ENCODE assay signal across 8 cellular contexts in the genomic region with DNA sequence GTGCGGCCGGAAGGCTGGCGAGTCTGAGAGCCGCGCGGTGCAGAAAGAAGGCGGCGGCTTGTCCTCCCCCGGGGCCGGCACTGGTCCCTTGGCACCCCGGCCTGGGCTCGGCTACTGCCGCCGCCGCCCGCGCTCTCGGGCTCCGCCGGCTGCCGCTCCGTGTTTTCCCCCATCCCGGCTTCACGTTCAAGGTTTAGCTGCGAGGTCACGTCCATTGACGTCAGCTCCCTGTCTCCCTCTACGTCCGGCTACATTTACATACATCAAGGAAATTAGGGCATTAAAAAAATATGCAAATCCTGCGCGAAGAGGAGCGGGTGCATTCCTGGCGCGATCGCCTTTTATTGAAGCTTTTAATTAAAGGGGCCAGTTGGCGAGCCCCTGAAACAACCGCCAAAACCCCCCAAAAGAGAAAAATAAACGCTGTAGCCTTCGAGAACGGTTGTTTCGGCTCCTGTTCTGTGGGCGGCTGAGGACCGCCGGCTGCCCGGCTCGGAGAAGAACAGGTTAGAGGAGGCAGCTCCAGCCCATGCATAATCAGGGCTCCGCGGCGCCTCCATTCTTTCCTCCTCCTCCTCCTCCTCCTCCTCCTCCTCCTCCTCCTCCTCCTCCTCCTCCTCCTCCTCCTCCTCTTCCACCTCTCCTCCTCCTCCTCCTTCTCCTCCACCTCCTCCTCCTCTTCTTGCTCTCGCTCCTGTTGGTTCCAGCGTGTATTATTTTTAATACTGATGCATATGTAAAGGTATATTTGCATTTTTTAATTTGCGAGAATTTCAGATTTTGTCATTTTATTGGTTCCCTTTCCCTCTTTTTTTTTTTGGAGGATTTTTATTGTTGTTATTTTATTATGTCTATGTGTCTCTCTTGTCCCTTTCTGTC.
DNase-seq lines count a peak whose midpoint lies in the region; ATAC-seq and TF ChIP-seq lines count a peak whose summit lies in the region.

No MANE protein-coding gene starts in this region.

- peaks cover 90% of the 10 kb centered on the region for H3K27me3 Mint-ChIP-seq in CD4-positive, CD25-positive, alpha-beta regulatory T cell

- no peaks in the 10 kb centered on the region for H3K36me3 ChIP-seq in CD4-positive, CD25-positive, alpha-beta regulatory T cell (ENCODE audit: control insufficient read depth, insufficient read depth, low read length)
- no peaks in the 10 kb centered on the region for H3K36me3 ChIP-seq in brain microvascular endothelial cell (replicated peaks)
- H3K36me3 ChIP-seq in stomach, result no peaks in the 10 kb centered on the region

- POLR2A ChIA-PET in GM10248 (lab: Yijun Ruan, JAX), result interaction anchor here (1.2 kb wide), 1 partner anchor 16 kb away, joined by 3 read pairs; no protein-coding TSS in a partner anchor

- peaks cover 2 to 12% of the 10 kb centered on the region in 2 experiments for H3K9me3 ChIP-seq in CD4-positive, CD25-positive, alpha-beta regulatory T cell (ENCODE audit: control insufficient read depth in 2 of 2, low read length in 2 of 2)
- H3K9me3 ChIP-seq in stomach, result peaks cover 0 to 4% (median 0%) of the 10 kb centered on the region in 4 donors

- H3K36me3 Mint-ChIP-seq in CD4-positive, CD25-positive, alpha-beta regulatory T cell, result no peaks in the 10 kb centered on the region

- no peak for TF ChIP-seq POLR2A in stomach (IDR thresholded peaks at IDR 0.05)

- no peak for TF ChIP-seq EP300 in stomach (IDR thresholded peaks at IDR 0.05)

- peak overlapping the region; percentile 73 to 82 (median 78) for H3K4me3 Mint-ChIP-seq in CD4-positive, CD25-positive, alpha-beta regulatory T cell

- CTCF ChIA-PET in GM10248 (lab: Yijun Ruan, JAX), result interaction anchor here (1.4 to 3.3 kb wide), 3 partner anchors 10 to 895 kb away, joined by 8 to 25 read pairs (median 12); no protein-coding TSS in a partner anchor

- H3K4me1 Mint-ChIP-seq in CD4-positive, CD25-positive, alpha-beta regulatory T cell, result peaks cover 9 to 48% (median 20%) of the 10 kb centered on the region in 4 donors

- H3K27me3 ChIP-seq in CD4-positive, CD25-positive, alpha-beta regulatory T cell (ENCODE audit: control insufficient read depth, insufficient read depth, low read length), result peaks cover 64% of the 10 kb centered on the region
- H3K27me3 ChIP-seq in brain microvascular endothelial cell (replicated peaks) (peaks cover 95% of the 10 kb centered on the region), stomach (peaks cover 33 to 100% (median 96%) of the 10 kb centered on the region in 3 donors)

- DNase-seq in CD4-positive, CD25-positive, alpha-beta regulatory T cell, result peak in 1 of 3 donors; percentile 47
- DNase-seq in NCI-H82 treated with DMSO at 0.1 percent for 48 hours (lab: John Stamatoyannopoulos, UW; ENCODE audit: unreplicated experiment) (peak; percentile 38), brain microvascular endothelial cell (no peak), kidney tubule cell (ENCODE audit: low spot score) (peak; percentile 54), stomach (no peak), GM10248 (ENCODE audit: extremely low spot score) (no peak)

- WGBS in stomach, 5 donors, result 2 to 4% (median 3%) methylated on average over 37 to 52 of the region's 52 CpGs

- intact Hi-C loops in stomach (cut with DNase I; ENCODE audit: low total_unique reads), result loop anchor here (10.0 kb wide), 1 partner anchor 541 kb away; no protein-coding TSS in a partner anchor

- peaks cover 0 to 22% (median 4%) of the 10 kb centered on the region in 7 donors for H3K9me3 Mint-ChIP-seq in CD4-positive, CD25-positive, alpha-beta regulatory T cell

- in situ Hi-C loops in brain microvascular endothelial cell (cut with HindIII; ENCODE audit: low pct_ligation_motif_present, low sequenced_read_pairs), result no loop called here

- no peak overlapping the region for H3K27ac Mint-ChIP-seq in CD4-positive, CD25-positive, alpha-beta regulatory T cell

- TF ChIP-seq CTCF in brain microvascular endothelial cell (IDR thresholded peaks at IDR 0.05; ENCODE audit: low read depth, low read length, missing control alignments) (no peak), stomach (IDR thresholded peaks at IDR 0.05) (no peak), GM10248 (IDR thresholded peaks at IDR 0.05; ENCODE audit: control extremely low read depth, extremely low read depth, low read depth, missing control alignments) (no peak)

- H3K27ac ChIP-seq in CD4-positive, CD25-positive, alpha-beta regulatory T cell (ENCODE audit: insufficient read depth, low read length, poor library complexity, severe bottlenecking), result no peak overlapping the region
- H3K27ac ChIP-seq in brain microvascular endothelial cell (no peak overlapping the region), stomach (peak overlapping the region in 2 of 5 donors; percentile 11 to 26)

- peaks cover 32% of the 10 kb centered on the region for H3K4me1 ChIP-seq in CD4-positive, CD25-positive, alpha-beta regulatory T cell (ENCODE audit: control insufficient read depth, insufficient read depth, low read length, poor library complexity, severe bottlenecking)
- H3K4me1 ChIP-seq in stomach, result peaks cover 26 to 43% (median 36%) of the 10 kb centered on the region in 4 donors

- H3K4me3 ChIP-seq in CD4-positive, CD25-positive, alpha-beta regulatory T cell (ENCODE audit: low read depth, low read length), result no peak overlapping the region
- peak overlapping the region; percentile 62 for H3K4me3 ChIP-seq in brain microvascular endothelial cell (ENCODE audit: low read depth, low read length)
- H3K4me3 ChIP-seq in stomach, result peak overlapping the region; percentile 34 to 56 (median 40)

- ATAC-seq in CD4-positive, CD25-positive, alpha-beta regulatory T cell (ENCODE audit: low read depth in 2 of 2), result no peak
- ATAC-seq in GM19035 (IDR thresholded peaks at IDR 0.05; ENCODE audit: unreplicated experiment), result peak; percentile 48
- ATAC-seq in HG03342 (IDR thresholded peaks at IDR 0.05; ENCODE audit: unreplicated experiment), result peak; percentile 38

Comparison
In these comparisons a context has a peak if more than half of its experiments do, and no peak if none do; other contexts are left out.
1. ATAC-seq: peak in GM19035 (single experiment) and HG03342 (single experiment); none in CD4-positive, CD25-positive, alpha-beta regulatory T cell (0 of 2).
2. DNase-seq: peak in NCI-H82 treated with DMSO at 0.1 percent for 48 hours (single experiment) and kidney tubule cell (single experiment); none in brain microvascular endothelial cell (single experiment), stomach (single experiment) and GM10248 (single experiment).